ENCODE assay signal across 11 cellular contexts in the genomic region with DNA sequence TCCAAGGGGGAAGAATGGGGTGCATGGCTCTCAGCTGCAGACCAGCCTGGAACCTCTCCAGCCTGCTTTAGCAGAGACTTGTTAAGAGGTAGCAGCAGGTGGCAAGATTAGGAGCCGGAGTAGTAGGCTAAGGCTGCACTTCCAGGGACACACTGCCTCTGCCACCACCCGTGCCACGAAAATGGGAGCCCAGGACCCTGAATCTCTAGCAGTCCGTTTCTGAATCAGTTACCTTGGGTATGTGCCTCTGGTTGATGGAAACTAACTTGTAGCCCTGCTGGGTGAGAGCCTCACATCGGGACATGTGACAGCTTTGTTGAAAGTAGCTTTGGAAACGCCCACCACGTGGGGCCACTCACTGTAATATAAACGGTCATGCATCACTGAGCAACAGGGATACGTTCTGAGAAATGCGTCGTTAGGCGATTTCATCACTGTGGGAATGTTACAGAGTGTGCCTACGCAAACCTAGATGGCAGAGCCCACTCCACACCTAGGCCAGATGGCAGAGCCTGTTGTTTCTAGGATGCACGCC. TPM values are rescaled to one million over a fixed set of nuclear protein-coding genes. Genes with fewer than 3 reads are reported as not detected.
DNase-seq lines count a peak whose midpoint lies in the region; ATAC-seq and TF ChIP-seq lines count a peak whose summit lies in the region.
"Had no signal": no experiment of that assay in that cellular context is flagged by ENCODE, and none has a peak within 500 bp of the region (broad histone marks: within the 10 kb centered on the region; RNA-seq: fewer than 3 reads in every experiment).

No MANE protein-coding gene starts in this region.

- no peak overlapping the region for H3K4me3 Mint-ChIP-seq in chondrocyte (ENCODE audit: unreplicated experiment)

- DNase-seq in DMS79 treated with DMSO at 0.1 percent for 48 hours (lab: John Stamatoyannopoulos, UW) (peak; percentile 18), NCI-H2107 treated with DMSO at 0.1 percent for 48 hours (lab: John Stamatoyannopoulos, UW; ENCODE audit: unreplicated experiment) (peak; percentile 48), chondrocyte (ENCODE audit: low spot score) (no peak), retina (peak; percentile 71), AML-193 (lab: John Stamatoyannopoulos, UW) (no peak), hippocampal formation (lab: John Stamatoyannopoulos, UW) (no peak)
- DNase-seq: body of pancreas had no signal

- peaks cover 15% of the 10 kb centered on the region for H3K36me3 Mint-ChIP-seq in chondrocyte (ENCODE audit: low read depth)

- H3K9me3 Mint-ChIP-seq in chondrocyte (ENCODE audit: low read depth): no peaks in the 10 kb centered on the region

- TF ChIP-seq CTCF in chondrocyte (IDR thresholded peaks at IDR 0.05): no peak

- H3K27me3 Mint-ChIP-seq in chondrocyte (ENCODE audit: low read depth): no peaks in the 10 kb centered on the region

- peak overlapping the region; percentile 55 for H3K27ac Mint-ChIP-seq in chondrocyte (ENCODE audit: unreplicated experiment)

- H3K4me1 Mint-ChIP-seq in chondrocyte (ENCODE audit: low read depth): peaks cover 85% of the 10 kb centered on the region

- no peak for ATAC-seq in HG03439 (IDR thresholded peaks at IDR 0.05; ENCODE audit: unreplicated experiment)
- ATAC-seq in HG02678 (IDR thresholded peaks at IDR 0.05; ENCODE audit: unreplicated experiment): no peak
- ATAC-seq: body of pancreas, left colon had no signal

RNA-seq across cellular contexts. Expression of gene HTRA1, which starts 25.9 kb away (rescaled TPM):
- total RNA-seq in chondrocyte: 1,260 to 1,504 TPM (median 1,485 TPM) in 3 replicates

RNA-seq across cellular contexts. Expression of gene ARMS2, which starts 32.8 kb away (rescaled TPM):
- 0.62 to 1.1 TPM in 2 of 3 replicates, not detected in the other for total RNA-seq in chondrocyte
- total RNA-seq: body of pancreas, fibroblast of lung, left colon had no signal

Comparison
In these comparisons a context has a peak if more than half of its experiments do, and no peak if none do; other contexts are left out.
1. DNase-seq: peak in DMS79 treated with DMSO at 0.1 percent for 48 hours (single experiment), NCI-H2107 treated with DMSO at 0.1 percent for 48 hours (single experiment) and retina (single experiment); none in chondrocyte (single experiment), AML-193 (0 of 2) and hippocampal formation (0 of 2).